Comparison of ENCODE assay signal across 8 cellular contexts in the genomic region with DNA sequence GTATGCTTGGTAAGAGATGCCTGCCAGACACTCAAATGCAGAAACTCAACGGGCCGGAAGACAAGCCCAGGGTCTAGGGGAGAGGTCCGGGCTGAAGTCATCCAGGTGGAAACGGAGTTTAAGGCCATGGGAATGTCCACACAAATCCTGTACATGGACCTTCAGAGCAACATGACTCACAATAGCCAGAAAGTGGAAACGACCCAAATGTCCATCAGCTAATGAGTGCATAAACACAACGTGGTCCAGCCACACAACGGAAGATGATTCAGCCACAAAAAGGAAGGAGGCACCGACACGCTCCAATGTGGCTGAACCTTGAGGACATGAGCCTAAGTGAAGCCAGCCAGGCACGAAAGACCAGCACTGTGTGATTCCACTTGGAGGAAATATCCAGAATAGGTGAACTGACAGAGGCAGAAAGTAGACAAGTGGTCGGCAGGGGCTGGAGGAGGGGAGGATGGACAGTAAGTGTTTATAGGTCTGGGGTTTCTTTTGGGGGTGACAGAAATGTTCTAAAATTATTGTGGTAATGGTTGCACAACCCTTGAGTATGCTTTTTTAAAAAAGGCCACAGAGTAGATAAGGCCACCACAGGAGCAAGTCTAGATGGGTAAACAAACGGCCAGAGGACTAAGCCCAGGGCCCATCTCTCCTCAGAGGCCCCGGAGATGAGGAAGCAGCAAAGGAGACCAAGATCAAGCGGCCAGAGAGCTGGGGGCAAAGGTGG.
DNase-seq lines count a peak whose midpoint lies in the region; ATAC-seq, FAIRE-seq and TF ChIP-seq lines count a peak whose summit lies in the region.

No MANE protein-coding gene starts in this region.

- peak; percentile 99 for FAIRE-seq in endothelial cell of umbilical vein (lab: Jason Lieb, UNC)

- H3K9me1 ChIP-seq in endothelial cell of umbilical vein (replicated peaks; ENCODE audit: control insufficient read depth, extremely low read depth, insufficient read depth, low read length) = no peaks in the 10 kb centered on the region

- H3K79me2 ChIP-seq in endothelial cell of umbilical vein (ENCODE audit: control insufficient read depth, insufficient read depth, low read length) = peaks cover 52% of the 10 kb centered on the region
- no peaks in the 10 kb centered on the region for H3K79me2 ChIP-seq in osteoblast (ENCODE audit: insufficient read depth, low read length)

- TF ChIP-seq POLR2A in endothelial cell of umbilical vein (IDR thresholded peaks at IDR 0.05; ENCODE audit: low read depth, low read length) = no peak

- H4K20me1 ChIP-seq in endothelial cell of umbilical vein (replicated peaks; ENCODE audit: control insufficient read depth, extremely low read depth, insufficient read depth, low read length) (no peaks in the 10 kb centered on the region), osteoblast (ENCODE audit: insufficient read depth, low read length) (peaks cover 2% of the 10 kb centered on the region)

- TF ChIP-seq CTCF in endothelial cell of umbilical vein (IDR thresholded peaks at IDR 0.05; ENCODE audit: extremely low read depth in 1 of 2, insufficient read depth in 1 of 2, low read depth in 1 of 2, low read length in 2 of 2) (no peak), osteoblast (IDR thresholded peaks at IDR 0.05; ENCODE audit: extremely low read depth, low read depth, low read length) (no peak)

- POLR2A ChIA-PET in endothelial cell of umbilical vein (lab: Charles Lee) = no interaction called here

- dilution Hi-C loops in endothelial cell of umbilical vein (cut with MboI; ENCODE audit: extremely low pct_ligation_motif_present, low sequenced_read_pairs) = no loop called here

- no peak for ATAC-seq in HG03439 (IDR thresholded peaks at IDR 0.05; ENCODE audit: unreplicated experiment)

- H3K4me3 ChIP-seq in endothelial cell of umbilical vein (replicated peaks in 1 of 3; ENCODE audit: insufficient read depth in 1 of 3, low read depth in 1 of 3, low read length in 3 of 3) (no peak overlapping the region), osteoblast (ENCODE audit: insufficient read depth, low read length) (no peak overlapping the region)

- H3K9me3 ChIP-seq in endothelial cell of umbilical vein (replicated peaks; ENCODE audit: control insufficient read depth, insufficient read depth, low read length) (no peaks in the 10 kb centered on the region), osteoblast (ENCODE audit: low read depth, low read length) (no peaks in the 10 kb centered on the region)

- H2AFZ ChIP-seq in endothelial cell of umbilical vein (ENCODE audit: low read depth, low read length) (no peak overlapping the region), osteoblast (ENCODE audit: low read length) (peak overlapping the region; percentile 69)

- no TSS peak for BruUV-seq in endothelial cell of umbilical vein (replicated peaks; lab: Mats Ljungman, UMichigan)

- DNase-seq in Daoy (ENCODE audit: low read depth) = peak; percentile 82
- DNase-seq in NOMO-1 (lab: John Stamatoyannopoulos, UW; ENCODE audit: unreplicated experiment in 2 of 2) = peak; percentile 78 to 89
- peak; percentile 90 for DNase-seq in endothelial cell of umbilical vein (ENCODE audit: low read depth, low spot score)
- DNase-seq in osteoblast (ENCODE audit: insufficient read length, low spot score, missing footprints) = no peak
- DNase-seq in NCI-H1105 treated with DMSO at 0.1 percent for 48 hours (lab: John Stamatoyannopoulos, UW) = no peak
- DNase-seq in 8988T = no peak
- no peak for DNase-seq in OCI-M2 (lab: John Stamatoyannopoulos, UW; ENCODE audit: unreplicated experiment)

- H3K4me2 ChIP-seq in endothelial cell of umbilical vein (ENCODE audit: insufficient read depth, low read length) = peak overlapping the region; percentile 26
- peak overlapping the region; percentile 60 for H3K4me2 ChIP-seq in osteoblast (ENCODE audit: insufficient read depth, low read length)

- H3K27ac ChIP-seq in endothelial cell of umbilical vein (ENCODE audit: insufficient read depth, low read depth, low read length) (peak overlapping the region; percentile 90), osteoblast (ENCODE audit: low read depth, low read length) (peak overlapping the region; percentile 86)

- intact Hi-C loops in endothelial cell of umbilical vein (cut with micrococcal nuclease) = loop anchor here (2.0 kb wide), 3 partner anchors 29 to 103 kb away; no protein-coding TSS in a partner anchor

- H3K36me3 ChIP-seq in endothelial cell of umbilical vein (ENCODE audit: control insufficient read depth in 2 of 2, extremely low read depth in 1 of 2, insufficient read depth in 2 of 2, low read length in 2 of 2) (peaks cover 2 to 18% of the 10 kb centered on the region in 2 experiments), osteoblast (ENCODE audit: insufficient read depth, low read length) (no peaks in the 10 kb centered on the region)

- peak overlapping the region; percentile 53 for H3K9ac ChIP-seq in endothelial cell of umbilical vein (replicated peaks; ENCODE audit: extremely low read depth, insufficient read depth, low read length)

- H3K27me3 ChIP-seq in endothelial cell of umbilical vein (ENCODE audit: control insufficient read depth in 2 of 2, insufficient read depth in 2 of 2, low read length in 2 of 2) = no peaks in the 10 kb centered on the region
- H3K27me3 ChIP-seq in osteoblast (ENCODE audit: insufficient read depth, low read length) = no peaks in the 10 kb centered on the region

- H3K4me1 ChIP-seq in endothelial cell of umbilical vein (ENCODE audit: control insufficient read depth, extremely low read depth, insufficient read depth, low read length) (peaks cover 42% of the 10 kb centered on the region), osteoblast (ENCODE audit: insufficient read depth, low read length) (peaks cover 30% of the 10 kb centered on the region)

- CTCF ChIA-PET in endothelial cell of umbilical vein (lab: Charles Lee) = interaction anchor here (1.3 to 2.2 kb wide), 2 partner anchors 64 to 183 kb away, joined by 3 to 13 read pairs; no protein-coding TSS in a partner anchor

TF ChIP-seq in endothelial cell of umbilical vein, 7 proteins besides CTCF, POLR2A, EP300 and RAD21:
- TF ChIP-seq POLR2AphosphoS5 (IDR thresholded peaks at IDR 0.05; ENCODE audit: insufficient read depth, low read depth, low read length) = peak; percentile 60
- TF ChIP-seq EZH2 (IDR thresholded peaks at IDR 0.05; ENCODE audit: borderline replicate concordance, low read depth, low read length, severe bottlenecking) = no peak
- TF ChIP-seq, protein P1, sequence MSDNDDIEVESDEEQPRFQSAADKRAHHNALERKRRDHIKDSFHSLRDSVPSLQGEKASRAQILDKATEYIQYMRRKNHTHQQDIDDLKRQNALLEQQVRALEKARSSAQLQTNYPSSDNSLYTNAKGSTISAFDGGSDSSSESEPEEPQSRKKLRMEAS (IDR thresholded peaks at IDR 0.05; ENCODE audit: insufficient read depth, insufficient read length) = no peak
- peak; percentile 89 for TF ChIP-seq MYC (IDR thresholded peaks at IDR 0.05; ENCODE audit: low read depth, low read length)
- no peak for TF ChIP-seq GATA2 (IDR thresholded peaks at IDR 0.05; ENCODE audit: insufficient read depth, insufficient read length, low read depth, low read length)
- TF ChIP-seq FOS (IDR thresholded peaks at IDR 0.05; ENCODE audit: borderline replicate concordance, insufficient read depth, low read length) = peak; percentile 72
- peak; percentile 70 for TF ChIP-seq JUN (IDR thresholded peaks at IDR 0.05; ENCODE audit: borderline replicate concordance, insufficient read depth, insufficient read length, low read depth)
TF ChIP-seq in endothelial cell of umbilical vein: peak in this region for 4.

Comparison
In these comparisons a context has a peak if more than half of its experiments do, and no peak if none do; other contexts are left out.
1. DNase-seq: peak in Daoy (single experiment), NOMO-1 (2 of 2) and endothelial cell of umbilical vein (single experiment); none in osteoblast (single experiment), NCI-H1105 treated with DMSO at 0.1 percent for 48 hours (single experiment), 8988T (single experiment) and OCI-M2 (single experiment).